22 cellular contexts compared by ENCODE assay signal in genomic region chr15:94265009-94265408, GRCh38. TPM values are rescaled to one million over a fixed set of nuclear protein-coding genes. Genes with fewer than 3 reads are reported as not detected.
A peak's percentile ranks its signal among the peaks of the same experiment; 100 is the strongest.
DNase-seq lines count a peak whose midpoint lies in the region; ATAC-seq and TF ChIP-seq lines count a peak whose summit lies in the region.
"Had no signal": no experiment of that assay in that cellular context is flagged by ENCODE, and none has a peak within 500 bp of the region (broad histone marks: within the 10 kb centered on the region; RNA-seq: fewer than 3 reads in every experiment).

No MANE protein-coding gene starts in this region.

- DNase-seq in natural killer cell (no peak), immature natural killer cell (no peak), upper lobe of right lung (no peak), HFFc6 (no peak)
- no peak for DNase-seq in natural killer cell treated with Interleukin-12 subunit alpha and Interleukin-12 subunit beta and Interleukin-15 and Interleukin-18, amount 100 ng/mL, for 72 hours (ENCODE audit: low spot score)
- DNase-seq in activated T-helper 1 cell treated with anti-CD3 and anti-CD28 coated beads, Interleukin-12 subunit alpha, Interleukin-12 subunit beta, Interleukin-2, Interleukin-4 antibody, amounts not matched to agents 30 ng/mL and 10 ng/mL and 1 ng/mL, durations not matched to agents 14 hours and 24 hours and 36 hours (ENCODE audit: low spot score): no peak
- DNase-seq: activated naive CD8-positive, alpha-beta T cell treated with anti-CD3 and anti-CD28 coated beads, Interleukin-2, amount 50 U/mL, for 24 hours; dermis blood vessel endothelial cell; gastrocnemius medialis; KBM-7; mesendoderm; naive thymus-derived CD8-positive, alpha-beta T cell; NCI-H1092 treated with DMSO at 0.1 percent for 48 hours; NCI-H2081; NCI-H510A treated with DMSO at 0.1 percent for 48 hours; stimulated activated CD4-positive, alpha-beta T cell treated with anti-CD3 and anti-CD28 coated beads, Interleukin-2, amount 100 ng/mL, for 24 hours; stimulated activated naive CD4-positive, alpha-beta T cell had no signal

- H3K4me3 Mint-ChIP-seq in natural killer cell (peak overlapping the region; percentile 7), immature natural killer cell (peak overlapping the region in 3 of 5 donors; percentile 12 to 83 (median 45)), HFFc6 (no peak overlapping the region)
- H3K4me3 Mint-ChIP-seq in natural killer cell treated with Interleukin-12 subunit alpha and Interleukin-12 subunit beta and Interleukin-15 and Interleukin-18, amount 100 ng/mL, for 72 hours: no peak overlapping the region
- H3K4me3 Mint-ChIP-seq in activated T-helper 1 cell treated with anti-CD3 and anti-CD28 coated beads, Interleukin-12 subunit alpha, Interleukin-12 subunit beta, Interleukin-2, Interleukin-4 antibody, amounts not matched to agents 30 ng/mL and 10 ng/mL and 1 ng/mL, durations not matched to agents 14 hours and 24 hours and 36 hours: no peak overlapping the region
- H3K4me3 Mint-ChIP-seq: activated naive CD8-positive, alpha-beta T cell treated with anti-CD3 and anti-CD28 coated beads, Interleukin-2, amount 50 U/mL, for 24 hours; naive thymus-derived CD8-positive, alpha-beta T cell had no signal

- H3K27ac Mint-ChIP-seq in natural killer cell (peak overlapping the region in 1 of 2 donors; percentile 96), immature natural killer cell (peak overlapping the region; percentile 71 to 100 (median 94)), HFFc6 (no peak overlapping the region)
- peak overlapping the region in 1 of 2 donors; percentile 90 for H3K27ac Mint-ChIP-seq in natural killer cell treated with Interleukin-12 subunit alpha and Interleukin-12 subunit beta and Interleukin-15 and Interleukin-18, amount 100 ng/mL, for 72 hours
- peak overlapping the region; percentile 23 for H3K27ac Mint-ChIP-seq in activated T-helper 1 cell treated with anti-CD3 and anti-CD28 coated beads, Interleukin-12 subunit alpha, Interleukin-12 subunit beta, Interleukin-2, Interleukin-4 antibody, amounts not matched to agents 30 ng/mL and 10 ng/mL and 1 ng/mL, durations not matched to agents 14 hours and 24 hours and 36 hours
- H3K27ac Mint-ChIP-seq: activated naive CD8-positive, alpha-beta T cell treated with anti-CD3 and anti-CD28 coated beads, Interleukin-2, amount 50 U/mL, for 24 hours had no signal

- no peaks in the 10 kb centered on the region for H3K9me3 ChIP-seq in upper lobe of right lung
- H3K9me3 ChIP-seq: BLaER1, gastrocnemius medialis had no signal

- H3K27me3 ChIP-seq in upper lobe of right lung: no peaks in the 10 kb centered on the region
- H3K27me3 ChIP-seq: BLaER1, cardiac muscle cell, gastrocnemius medialis had no signal

- intact Hi-C loops in natural killer cell (cut with micrococcal nuclease) (no loop called here), upper lobe of right lung (cut with DNase I) (no loop called here)
- intact Hi-C loops in activated T-helper 1 cell treated with anti-CD3 and anti-CD28 coated beads, Interleukin-12 subunit alpha, Interleukin-12 subunit beta, Interleukin-2, Interleukin-4 antibody, amounts not matched to agents 30 ng/mL and 10 ng/mL and 1 ng/mL, durations not matched to agents 14 hours and 24 hours and 36 hours (cut with micrococcal nuclease): no loop called here

- no peaks in the 10 kb centered on the region for H3K36me3 ChIP-seq in upper lobe of right lung
- H3K36me3 ChIP-seq: BLaER1, cardiac muscle cell, gastrocnemius medialis had no signal

- H3K4me1 Mint-ChIP-seq in natural killer cell (peaks cover 70 to 75% of the 10 kb centered on the region in 2 donors), immature natural killer cell (peaks cover 79% of the 10 kb centered on the region in 2 donors), HFFc6 (ENCODE audit: low read depth) (peaks cover 9% of the 10 kb centered on the region; the same call in 1 of the 2 replicates)
- peaks cover 61 to 69% of the 10 kb centered on the region in 2 donors for H3K4me1 Mint-ChIP-seq in natural killer cell treated with Interleukin-12 subunit alpha and Interleukin-12 subunit beta and Interleukin-15 and Interleukin-18, amount 100 ng/mL, for 72 hours (ENCODE audit: low read depth in 2 of 2)
- H3K4me1 Mint-ChIP-seq in activated T-helper 1 cell treated with anti-CD3 and anti-CD28 coated beads, Interleukin-12 subunit alpha, Interleukin-12 subunit beta, Interleukin-2, Interleukin-4 antibody, amounts not matched to agents 30 ng/mL and 10 ng/mL and 1 ng/mL, durations not matched to agents 14 hours and 24 hours and 36 hours (ENCODE audit: low read depth): peaks cover 56% of the 10 kb centered on the region

- H3K9me3 Mint-ChIP-seq in natural killer cell (peaks cover 2 to 3% of the 10 kb centered on the region in 2 donors), immature natural killer cell (no peaks in the 10 kb centered on the region), HFFc6 (peaks cover 18% of the 10 kb centered on the region)
- H3K9me3 Mint-ChIP-seq in natural killer cell treated with Interleukin-12 subunit alpha and Interleukin-12 subunit beta and Interleukin-15 and Interleukin-18, amount 100 ng/mL, for 72 hours: peaks cover 3% of the 10 kb centered on the region
- no peaks in the 10 kb centered on the region for H3K9me3 Mint-ChIP-seq in activated T-helper 1 cell treated with anti-CD3 and anti-CD28 coated beads, Interleukin-12 subunit alpha, Interleukin-12 subunit beta, Interleukin-2, Interleukin-4 antibody, amounts not matched to agents 30 ng/mL and 10 ng/mL and 1 ng/mL, durations not matched to agents 14 hours and 24 hours and 36 hours
- H3K9me3 Mint-ChIP-seq: activated naive CD8-positive, alpha-beta T cell treated with anti-CD3 and anti-CD28 coated beads, Interleukin-2, amount 50 U/mL, for 24 hours; naive thymus-derived CD8-positive, alpha-beta T cell had no signal

- H3K27me3 Mint-ChIP-seq in natural killer cell (ENCODE audit: low read depth in 2 of 2) (no peaks in the 10 kb centered on the region), immature natural killer cell (ENCODE audit: low read depth in 3 of 3) (peaks cover 0 to 4% (median 2%) of the 10 kb centered on the region in 3 donors), HFFc6 (ENCODE audit: insufficient read depth) (no peaks in the 10 kb centered on the region)
- H3K27me3 Mint-ChIP-seq in natural killer cell treated with Interleukin-12 subunit alpha and Interleukin-12 subunit beta and Interleukin-15 and Interleukin-18, amount 100 ng/mL, for 72 hours: no peaks in the 10 kb centered on the region
- no peaks in the 10 kb centered on the region for H3K27me3 Mint-ChIP-seq in activated T-helper 1 cell treated with anti-CD3 and anti-CD28 coated beads, Interleukin-12 subunit alpha, Interleukin-12 subunit beta, Interleukin-2, Interleukin-4 antibody, amounts not matched to agents 30 ng/mL and 10 ng/mL and 1 ng/mL, durations not matched to agents 14 hours and 24 hours and 36 hours (ENCODE audit: insufficient read depth)
- H3K27me3 Mint-ChIP-seq: activated naive CD8-positive, alpha-beta T cell treated with anti-CD3 and anti-CD28 coated beads, Interleukin-2, amount 50 U/mL, for 24 hours; naive thymus-derived CD8-positive, alpha-beta T cell had no signal

- H3K4me3 ChIP-seq in upper lobe of right lung: no peak overlapping the region
- H3K4me3 ChIP-seq: BLaER1, cardiac muscle cell, gastrocnemius medialis had no signal

- ATAC-seq in natural killer cell (no peak), upper lobe of right lung (peak; percentile 80), HG02642 (IDR thresholded peaks at IDR 0.05; ENCODE audit: poor library complexity, unreplicated experiment) (no peak), GM19463 (IDR thresholded peaks at IDR 0.05; ENCODE audit: unreplicated experiment) (no peak)
- no peak for ATAC-seq in natural killer cell treated with Interleukin-12 subunit alpha and Interleukin-12 subunit beta and Interleukin-15 and Interleukin-18, amount 100 ng/mL, for 72 hours
- ATAC-seq: activated naive CD8-positive, alpha-beta T cell treated with anti-CD3 and anti-CD28 coated beads, Interleukin-2, amount 50 U/mL, for 24 hours; gastrocnemius medialis; naive thymus-derived CD8-positive, alpha-beta T cell had no signal

- H3K4me1 ChIP-seq in upper lobe of right lung: no peaks in the 10 kb centered on the region
- H3K4me1 ChIP-seq: gastrocnemius medialis had no signal

- H3K36me3 Mint-ChIP-seq in natural killer cell: peaks cover 7% of the 10 kb centered on the region
- H3K36me3 Mint-ChIP-seq in natural killer cell treated with Interleukin-12 subunit alpha and Interleukin-12 subunit beta and Interleukin-15 and Interleukin-18, amount 100 ng/mL, for 72 hours: peaks cover 15% of the 10 kb centered on the region
- H3K36me3 Mint-ChIP-seq in activated T-helper 1 cell treated with anti-CD3 and anti-CD28 coated beads, Interleukin-12 subunit alpha, Interleukin-12 subunit beta, Interleukin-2, Interleukin-4 antibody, amounts not matched to agents 30 ng/mL and 10 ng/mL and 1 ng/mL, durations not matched to agents 14 hours and 24 hours and 36 hours (ENCODE audit: low read depth): peaks cover 36% of the 10 kb centered on the region
- peaks cover 4 to 12% (median 11%) of the 10 kb centered on the region in 3 donors for H3K36me3 Mint-ChIP-seq in immature natural killer cell
- H3K36me3 Mint-ChIP-seq in HFFc6 (ENCODE audit: low read depth): no peaks in the 10 kb centered on the region; the same call in 1 of the 2 replicates

- no peak overlapping the region for H3K27ac ChIP-seq in upper lobe of right lung
- H3K27ac ChIP-seq: BLaER1, cardiac muscle cell, gastrocnemius medialis had no signal

- TF ChIP-seq CTCF in natural killer cell (IDR thresholded peaks at IDR 0.05) (no peak), upper lobe of right lung (IDR thresholded peaks at IDR 0.05) (no peak), HFFc6 (IDR thresholded peaks at IDR 0.05) (no peak)

RNA-seq across cellular contexts. Expression of gene MCTP2, which starts 33.6 kb away (rescaled TPM):
- total RNA-seq in natural killer cell (100 to 1,000 TPM; 235 to 312 (median 261) TPM), upper lobe of right lung (35.3 TPM)
- total RNA-seq in natural killer cell treated with Interleukin-12 subunit alpha and Interleukin-12 subunit beta and Interleukin-15 and Interleukin-18, amount 100 ng/mL, for 72 hours: 100 to 1,000 TPM; 262 to 344 TPM
- 93.2 and 96.0 TPM in 2 replicates for total RNA-seq in activated T-helper 1 cell treated with anti-CD3 and anti-CD28 coated beads, Interleukin-12 subunit alpha, Interleukin-12 subunit beta, Interleukin-2, Interleukin-4 antibody, amounts not matched to agents 30 ng/mL and 10 ng/mL and 1 ng/mL, durations not matched to agents 14 hours and 24 hours and 36 hours
- polyA plus RNA-seq in immature natural killer cell: 10 to 100 TPM; 30.2 to 83.7 (median 59.1) TPM
- 1 to 10 TPM in 3 of 6 experiments, under 1 TPM in 3; 0.63 to 4.4 (median 1.0) TPM for total RNA-seq in HFFc6 (2021; fragmentation: NEBNext Ultra II Directional; extraction: Animal tissue kit (Norgen Biotek cat#: 25700))
- total RNA-seq: G401 had no signal

Comparison
In these comparisons a context has a peak if more than half of its experiments do, and no peak if none do; other contexts are left out.
1. H3K4me3 Mint-ChIP-seq: peak in natural killer cell (single experiment) and immature natural killer cell (3 of 5); none in natural killer cell treated with Interleukin-12 subunit alpha and Interleukin-12 subunit beta and Interleukin-15 and Interleukin-18, amount 100 ng/mL, for 72 hours (single experiment), activated T-helper 1 cell treated with anti-CD3 and anti-CD28 coated beads, Interleukin-12 subunit alpha, Interleukin-12 subunit beta, Interleukin-2, Interleukin-4 antibody, amounts not matched to agents 30 ng/mL and 10 ng/mL and 1 ng/mL, durations not matched to agents 14 hours and 24 hours and 36 hours (single experiment) and HFFc6 (single experiment).